ENCODE assay signal across 14 cellular contexts in the genomic region with DNA sequence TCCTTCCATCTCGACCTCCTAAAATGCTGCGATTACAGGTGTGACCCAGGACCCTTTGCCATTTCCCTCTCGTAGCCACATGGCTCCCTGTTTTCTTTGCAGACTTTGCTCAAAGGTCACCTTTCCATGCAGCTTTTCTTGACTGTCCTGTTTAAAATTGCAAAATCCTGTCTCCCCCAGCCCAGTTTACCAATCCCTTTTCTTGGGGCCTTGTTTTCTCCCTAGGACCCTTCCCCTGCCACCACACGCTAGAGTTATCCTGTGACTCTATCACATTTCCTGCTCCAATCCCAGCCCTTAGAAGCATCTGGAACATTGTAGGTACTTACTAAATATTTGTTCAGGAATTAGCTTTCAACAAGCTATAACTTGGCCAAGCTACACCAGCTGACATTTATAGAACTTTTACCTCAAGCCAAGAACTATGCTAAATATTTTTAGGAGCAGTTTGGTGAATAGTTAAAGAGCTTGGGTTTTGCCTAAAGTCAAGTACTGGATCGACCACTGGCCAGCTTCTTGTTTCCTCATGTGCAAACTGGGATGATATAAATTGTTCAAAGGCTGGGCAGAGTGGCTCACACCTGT. TPM values are rescaled to one million over a fixed set of nuclear protein-coding genes. Genes with fewer than 3 reads are reported as not detected.
DNase-seq lines count a peak whose midpoint lies in the region; ATAC-seq and TF ChIP-seq lines count a peak whose summit lies in the region.
"Had no signal": no experiment of that assay in that cellular context is flagged by ENCODE, and none has a peak within 500 bp of the region (broad histone marks: within the 10 kb centered on the region; RNA-seq: fewer than 3 reads in every experiment).

No MANE protein-coding gene starts in this region.

- peak; percentile 59 for DNase-seq in LNCaP clone FGC (ENCODE audit: low read depth)
- no peak for DNase-seq in middle frontal gyrus (ENCODE audit: extremely low spot score, low spot score)
- DNase-seq in cerebellar nuclear complex (lab: John Stamatoyannopoulos, UW) = no peak
- DNase-seq: C1 segment of cervical spinal cord, COR-L47, DMS53, Kasumi-1, NCI-H1417, NCI-H2029 treated with DMSO at 0.1 percent for 48 hours, NCI-H510A treated with DMSO at 0.1 percent for 48 hours, Peyer's patch, SHP77 treated with DMSO at 0.1 percent for 48 hours had no signal

- TF ChIP-seq CTCF in LNCaP clone FGC (IDR thresholded peaks at IDR 0.05; ENCODE audit: control insufficient read depth, extremely low read depth, insufficient read depth) = no peak

- no peak overlapping the region for H3K4me3 ChIP-seq in LNCaP clone FGC (ENCODE audit: low read depth, low read length)
- H3K4me3 ChIP-seq: Peyer's patch had no signal

- peak; percentile 20 for ATAC-seq in esophagus mucosa
- no peak for ATAC-seq in GM19463 (IDR thresholded peaks at IDR 0.05; ENCODE audit: unreplicated experiment)

RNA-seq across cellular contexts. Expression of a gene that starts 9.1 kb away (rescaled TPM):
- total RNA-seq in esophagus mucosa = 20.7 TPM

RNA-seq across cellular contexts. Expression of a gene that starts 12.3 kb away (rescaled TPM):
- 119 TPM for total RNA-seq in esophagus mucosa

RNA-seq across cellular contexts. Expression of a gene that starts 13.6 kb away (rescaled TPM):
- 0.20 TPM for total RNA-seq in esophagus mucosa

RNA-seq across cellular contexts. Expression of a gene that starts 27.5 kb away (rescaled TPM):
- 14.7 TPM for total RNA-seq in esophagus mucosa

RNA-seq across cellular contexts. Expression of a gene that starts 40.1 kb away (rescaled TPM):
- 0.80 TPM for total RNA-seq in esophagus mucosa
